Comparison of ENCODE assay signal across 8 cellular contexts in the genomic region with DNA sequence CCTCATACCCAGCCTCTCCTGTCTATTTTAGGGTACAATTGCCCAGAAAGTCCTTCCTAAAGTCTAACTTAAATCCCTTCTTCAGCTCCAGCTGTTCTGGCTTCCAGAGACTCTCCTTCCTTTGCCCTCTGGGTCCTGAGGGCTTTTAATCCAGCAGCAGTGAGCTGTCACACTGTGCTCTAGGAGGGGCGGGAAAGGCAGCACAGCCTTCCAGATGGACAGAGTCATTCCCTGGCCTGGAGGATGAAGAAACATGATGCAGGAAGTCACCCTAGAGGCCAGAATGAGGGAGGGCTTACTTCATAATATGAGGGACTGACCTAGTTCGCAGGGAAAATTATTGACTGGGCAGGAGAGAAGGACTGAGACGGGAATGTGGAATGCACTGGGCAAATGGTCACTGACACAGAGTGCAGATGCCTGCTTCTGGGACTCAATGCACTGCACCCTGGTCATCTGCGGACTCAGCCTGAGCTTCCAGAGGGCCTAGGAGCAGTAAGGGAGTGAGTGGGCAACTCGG. TPM values are rescaled to one million over a fixed set of nuclear protein-coding genes. Genes with fewer than 3 reads are reported as not detected.
DNase-seq lines count a peak whose midpoint lies in the region; ATAC-seq and TF ChIP-seq lines count a peak whose summit lies in the region.

No MANE protein-coding gene starts in this region.

- peak overlapping the region; percentile 58 to 81 (median 71); a peak in 16 of 22 replicates for H3K9ac ChIP-seq in BLaER1 treated with 17β-estradiol and CSF1 and Interleukin-3, amounts not matched to agents 10 nM and 100 nM

- no peaks in the 10 kb centered on the region for H3K27me3 ChIP-seq in BLaER1 treated with 17β-estradiol and CSF1 and Interleukin-3, amounts not matched to agents 10 nM and 100 nM
- H3K27me3 ChIP-seq in PC-9 (ENCODE audit: insufficient read depth, low read depth) (no peaks in the 10 kb centered on the region), esophagus (ENCODE audit: control insufficient read depth in 1 of 2, insufficient read depth in 2 of 2, low read length in 2 of 2) (no peaks in the 10 kb centered on the region)

- peak overlapping the region; percentile 85 for H3K27ac Mint-ChIP-seq in nephron progenitor cell

- peaks cover 6% of the 10 kb centered on the region for H3K79me2 ChIP-seq in PC-9 (ENCODE audit: low read depth)

- H3K9me2 ChIP-seq in PC-9 (ENCODE audit: insufficient read depth) = no peaks in the 10 kb centered on the region

- no peak for ATAC-seq in HG03432 (IDR thresholded peaks at IDR 0.05; ENCODE audit: unreplicated experiment)
- ATAC-seq in GM18498 (IDR thresholded peaks at IDR 0.05; ENCODE audit: unreplicated experiment) = no peak
- no peak for ATAC-seq in HG03521 (IDR thresholded peaks at IDR 0.05; ENCODE audit: unreplicated experiment)

- intact Hi-C loops in PC-9 (cut with micrococcal nuclease; ENCODE audit: unreplicated experiment) = no loop called here

- BruUV-seq in PC-9 (replicated peaks; lab: Mats Ljungman, UMichigan) = no TSS peak

- CTCF ChIA-PET in PC-9 (lab: Charles Lee) = no interaction called here

- TF ChIP-seq CTCF in PC-9 (conservative IDR thresholded peaks at IDR 0.05) (0 out of 2 replicates have a peak, but pooled peaks have one; percentile 22), nephron progenitor cell (IDR thresholded peaks at IDR 0.05) (no peak)

- H3K9me3 Mint-ChIP-seq in nephron progenitor cell = peaks cover 5% of the 10 kb centered on the region

- peaks cover 0 to 21% (median 0%) of the 10 kb centered on the region in 11 experiments; a peak in 5 of 22 replicates for H3K36me3 ChIP-seq in BLaER1 treated with 17β-estradiol and CSF1 and Interleukin-3, amounts not matched to agents 10 nM and 100 nM
- no peaks in the 10 kb centered on the region for H3K36me3 ChIP-seq in PC-9 (ENCODE audit: low read depth)
- no peaks in the 10 kb centered on the region for H3K36me3 ChIP-seq in esophagus (ENCODE audit: control insufficient read depth in 2 of 2, insufficient read depth in 2 of 2, low read length in 1 of 2)

- POLR2A ChIA-PET in PC-9 (lab: Charles Lee; ENCODE audit: unreplicated experiment) = no interaction called here

- H3K27me3 Mint-ChIP-seq in nephron progenitor cell (ENCODE audit: low read depth, poor library complexity) = peaks cover 46% of the 10 kb centered on the region

- H3K27ac ChIP-seq in BLaER1 treated with 17β-estradiol and CSF1 and Interleukin-3, amounts not matched to agents 10 nM and 100 nM = peak overlapping the region in 9 of 11 experiments; percentile 62 to 82 (median 76); a peak in 15 of 22 replicates
- H3K27ac ChIP-seq in PC-9 (no peak overlapping the region), esophagus (ENCODE audit: low read depth in 2 of 2, low read length in 1 of 2) (peak overlapping the region; percentile 44 to 83)

- peak overlapping the region; percentile 84 to 100 (median 92) for H3K4me2 ChIP-seq in BLaER1 treated with 17β-estradiol and CSF1 and Interleukin-3, amounts not matched to agents 10 nM and 100 nM
- peak overlapping the region; percentile 97 for H3K4me2 ChIP-seq in PC-9

- H4K20me1 ChIP-seq in BLaER1 treated with 17β-estradiol and CSF1 and Interleukin-3, amounts not matched to agents 10 nM and 100 nM = peaks cover 0 to 7% (median 0%) of the 10 kb centered on the region in 11 experiments; a peak in 1 of 22 replicates
- H4K20me1 ChIP-seq in PC-9 (ENCODE audit: insufficient read depth) = no peaks in the 10 kb centered on the region

- peaks cover 5% of the 10 kb centered on the region for H3K36me3 Mint-ChIP-seq in nephron progenitor cell (ENCODE audit: low read depth)

- H3K4me1 ChIP-seq in BLaER1 treated with 17β-estradiol and CSF1 and Interleukin-3, amounts not matched to agents 10 nM and 100 nM = peaks cover 54 to 75% (median 66%) of the 10 kb centered on the region in 10 experiments
- H3K4me1 ChIP-seq in PC-9 (replicated peaks; ENCODE audit: insufficient read depth) (peaks cover 44% of the 10 kb centered on the region), esophagus (ENCODE audit: control insufficient read depth in 2 of 2, insufficient read depth in 2 of 2, low read length in 1 of 2) (peaks cover 3 to 14% of the 10 kb centered on the region in 2 donors)

- peak overlapping the region in 8 of 10 experiments; percentile 47 to 66 (median 52); a peak in 13 of 20 replicates for H3K4me3 ChIP-seq in BLaER1 treated with 17β-estradiol and CSF1 and Interleukin-3, amounts not matched to agents 10 nM and 100 nM
- no peak overlapping the region for H3K4me3 ChIP-seq in PC-9
- H3K4me3 ChIP-seq in esophagus (ENCODE audit: low read depth in 1 of 2, low read length in 2 of 2) = no peak overlapping the region

- peaks cover 57% of the 10 kb centered on the region for H3K4me1 Mint-ChIP-seq in nephron progenitor cell

- H3K4me3 Mint-ChIP-seq in nephron progenitor cell = no peak overlapping the region

- H3F3A ChIP-seq in PC-9 (ENCODE audit: insufficient read depth, low read depth) = peaks cover 13% of the 10 kb centered on the region; the same call in 1 of the 2 replicates

- DNase-seq in PC-9 (peak in 1 of 2 experiments; percentile 46), nephron progenitor cell (no peak), hippocampal formation (lab: John Stamatoyannopoulos, UW) (no peak)

- no peak overlapping the region for H2AFZ ChIP-seq in PC-9

- no peaks in the 10 kb centered on the region for H3K9me3 ChIP-seq in BLaER1 treated with 17β-estradiol and CSF1 and Interleukin-3, amounts not matched to agents 10 nM and 100 nM (replicated peaks in 1 of 11)
- H3K9me3 ChIP-seq in PC-9 (ENCODE audit: insufficient read depth, low read depth) = no peaks in the 10 kb centered on the region
- H3K9me3 ChIP-seq in esophagus (ENCODE audit: control insufficient read depth in 2 of 2, insufficient read depth in 1 of 2, low read depth in 1 of 2, low read length in 1 of 2) = no peaks in the 10 kb centered on the region

- 68 to 79% methylated on average over 5 of the region's 5 CpGs for WGBS in esophagus, 2 donors

RNA-seq across cellular contexts. Expression of gene SH2D2A, which starts 1.3 kb away (rescaled TPM):
- 4.0 and 5.8 TPM in 2 replicates for total RNA-seq in PC-9 (2021)
- under 1 TPM; 0.90 to 1.00 TPM for polyA plus RNA-seq in esophagus

RNA-seq across cellular contexts. Expression of gene INSRR, which starts 43.5 kb away (rescaled TPM):
- total RNA-seq in PC-9 (2021) = not detected in 2 replicates
- under 1 TPM in 1 of 2 donors, not detected in 1; 0.01 TPM for polyA plus RNA-seq in esophagus

RNA-seq across cellular contexts. Expression of gene NTRK1, which starts 45.3 kb away (rescaled TPM):
- not detected in 2 replicates for total RNA-seq in PC-9 (2021)
- polyA plus RNA-seq in esophagus = under 1 TPM; 0.06 to 0.08 TPM

RNA-seq across cellular contexts. Expression of gene PRCC, which starts 48.0 kb away (rescaled TPM):
- total RNA-seq in PC-9 (2021) = 47.8 and 56.6 TPM in 2 replicates
- polyA plus RNA-seq in esophagus = 10 to 100 TPM; 36.6 to 41.8 TPM

Comparison
In these comparisons a context has a peak if more than half of its experiments do, and no peak if none do; other contexts are left out.
1. H3K4me3 ChIP-seq: peak in BLaER1 treated with 17β-estradiol and CSF1 and Interleukin-3, amounts not matched to agents 10 nM and 100 nM (8 of 10); none in PC-9 (single experiment) and esophagus (0 of 2).